1 cellular context compared by ENCODE assay signal in the genomic region with DNA sequence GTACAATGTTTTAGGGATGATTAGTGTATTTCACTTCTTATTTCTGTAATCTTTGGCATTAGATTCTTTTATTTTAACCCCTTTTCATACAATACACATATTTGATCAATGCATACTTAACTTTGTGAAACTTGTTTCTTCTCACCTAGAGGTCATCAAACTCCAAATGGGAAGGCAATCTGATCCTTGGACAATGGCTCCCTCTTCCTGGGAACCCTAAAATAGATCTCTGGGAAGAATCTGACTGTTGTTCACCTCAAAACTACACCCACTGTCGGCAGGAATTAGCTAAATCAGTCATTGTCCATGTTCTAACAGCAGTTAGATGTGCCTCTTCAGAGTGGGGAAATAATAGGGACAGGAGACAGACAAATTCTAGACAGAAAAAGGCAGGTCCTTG.
TF ChIP-seq lines count a peak whose summit lies in the region.

No MANE protein-coding gene starts in this region.

TF ChIP-seq in GM23338, 12 proteins besides CTCF, POLR2A, EP300 and RAD21 (continued from another document):
- TF ChIP-seq, protein P1, sequence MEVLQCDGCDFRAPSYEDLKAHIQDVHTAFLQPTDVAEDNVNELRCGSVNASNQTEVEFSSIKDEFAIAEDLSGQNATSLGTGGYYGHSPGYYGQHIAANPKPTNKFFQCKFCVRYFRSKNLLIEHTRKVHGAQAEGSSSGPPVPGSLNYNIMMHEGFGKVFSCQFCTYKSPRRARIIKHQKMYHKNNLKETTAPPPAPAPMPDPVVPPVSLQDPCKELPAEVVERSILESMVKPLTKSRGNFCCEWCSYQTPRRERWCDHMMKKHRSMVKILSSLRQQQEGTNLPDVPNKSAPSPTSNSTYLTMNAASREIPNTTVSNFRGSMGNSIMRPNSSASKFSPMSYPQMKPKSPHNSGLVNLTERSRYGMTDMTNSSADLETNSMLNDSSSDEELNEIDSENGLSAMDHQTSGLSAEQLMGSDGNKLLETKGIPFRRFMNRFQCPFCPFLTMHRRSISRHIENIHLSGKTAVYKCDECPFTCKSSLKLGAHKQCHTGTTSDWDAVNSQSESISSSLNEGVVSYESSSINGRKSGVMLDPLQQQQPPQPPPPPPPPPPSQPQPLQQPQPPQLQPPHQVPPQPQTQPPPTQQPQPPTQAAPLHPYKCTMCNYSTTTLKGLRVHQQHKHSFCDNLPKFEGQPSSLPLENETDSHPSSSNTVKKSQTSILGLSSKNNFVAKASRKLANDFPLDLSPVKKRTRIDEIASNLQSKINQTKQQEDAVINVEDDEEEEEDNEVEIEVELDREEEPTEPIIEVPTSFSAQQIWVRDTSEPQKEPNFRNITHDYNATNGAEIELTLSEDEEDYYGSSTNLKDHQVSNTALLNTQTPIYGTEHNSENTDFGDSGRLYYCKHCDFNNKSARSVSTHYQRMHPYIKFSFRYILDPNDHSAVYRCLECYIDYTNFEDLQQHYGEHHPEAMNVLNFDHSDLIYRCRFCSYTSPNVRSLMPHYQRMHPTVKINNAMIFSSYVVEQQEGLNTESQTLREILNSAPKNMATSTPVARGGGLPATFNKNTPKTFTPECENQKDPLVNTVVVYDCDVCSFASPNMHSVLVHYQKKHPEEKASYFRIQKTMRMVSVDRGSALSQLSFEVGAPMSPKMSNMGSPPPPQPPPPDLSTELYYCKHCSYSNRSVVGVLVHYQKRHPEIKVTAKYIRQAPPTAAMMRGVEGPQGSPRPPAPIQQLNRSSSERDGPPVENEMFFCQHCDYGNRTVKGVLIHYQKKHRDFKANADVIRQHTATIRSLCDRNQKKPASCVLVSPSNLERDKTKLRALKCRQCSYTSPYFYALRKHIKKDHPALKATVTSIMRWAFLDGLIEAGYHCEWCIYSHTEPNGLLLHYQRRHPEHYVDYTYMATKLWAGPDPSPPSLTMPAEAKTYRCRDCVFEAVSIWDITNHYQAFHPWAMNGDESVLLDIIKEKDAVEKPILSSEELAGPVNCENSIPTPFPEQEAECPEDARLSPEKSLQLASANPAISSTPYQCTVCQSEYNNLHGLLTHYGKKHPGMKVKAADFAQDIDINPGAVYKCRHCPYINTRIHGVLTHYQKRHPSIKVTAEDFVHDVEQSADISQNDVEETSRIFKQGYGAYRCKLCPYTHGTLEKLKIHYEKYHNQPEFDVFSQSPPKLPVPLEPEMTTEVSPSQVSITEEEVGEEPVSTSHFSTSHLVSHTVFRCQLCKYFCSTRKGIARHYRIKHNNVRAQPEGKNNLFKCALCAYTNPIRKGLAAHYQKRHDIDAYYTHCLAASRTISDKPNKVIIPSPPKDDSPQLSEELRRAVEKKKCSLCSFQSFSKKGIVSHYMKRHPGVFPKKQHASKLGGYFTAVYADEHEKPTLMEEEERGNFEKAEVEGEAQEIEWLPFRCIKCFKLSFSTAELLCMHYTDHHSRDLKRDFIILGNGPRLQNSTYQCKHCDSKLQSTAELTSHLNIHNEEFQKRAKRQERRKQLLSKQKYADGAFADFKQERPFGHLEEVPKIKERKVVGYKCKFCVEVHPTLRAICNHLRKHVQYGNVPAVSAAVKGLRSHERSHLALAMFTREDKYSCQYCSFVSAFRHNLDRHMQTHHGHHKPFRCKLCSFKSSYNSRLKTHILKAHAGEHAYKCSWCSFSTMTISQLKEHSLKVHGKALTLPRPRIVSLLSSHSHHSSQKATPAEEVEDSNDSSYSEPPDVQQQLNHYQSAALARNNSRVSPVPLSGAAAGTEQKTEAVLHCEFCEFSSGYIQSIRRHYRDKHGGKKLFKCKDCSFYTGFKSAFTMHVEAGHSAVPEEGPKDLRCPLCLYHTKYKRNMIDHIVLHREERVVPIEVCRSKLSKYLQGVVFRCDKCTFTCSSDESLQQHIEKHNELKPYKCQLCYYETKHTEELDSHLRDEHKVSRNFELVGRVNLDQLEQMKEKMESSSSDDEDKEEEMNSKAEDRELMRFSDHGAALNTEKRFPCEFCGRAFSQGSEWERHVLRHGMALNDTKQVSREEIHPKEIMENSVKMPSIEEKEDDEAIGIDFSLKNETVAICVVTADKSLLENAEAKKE (CRISPR knock-in tag; IDR thresholded peaks at IDR 0.05) = no peak
